8 cellular contexts compared by ENCODE assay signal in genomic region chr2:14633031-14633430, GRCh38.
A peak's percentile ranks its signal among the peaks of the same experiment; 100 is the strongest.
DNase-seq lines count a peak whose midpoint lies in the region; ATAC-seq lines count a peak whose summit lies in the region.

No MANE protein-coding gene starts in this region.

- H3K4me3 ChIP-seq in adipocyte (ENCODE audit: low read length) (peak overlapping the region; percentile 79), subcutaneous abdominal adipose tissue (ENCODE audit: low read depth in 1 of 5, low read length in 5 of 5) (peak overlapping the region; percentile 22 to 64 (median 52))

- H3K9ac ChIP-seq in adipocyte (ENCODE audit: low read length) (no peak overlapping the region), subcutaneous abdominal adipose tissue (ENCODE audit: low read length in 5 of 5) (no peak overlapping the region)

- H3K27me3 ChIP-seq in adipocyte (replicated peaks; ENCODE audit: control insufficient read depth, insufficient read depth, low read length): peaks cover 38% of the 10 kb centered on the region
- peaks cover 10 to 35% (median 26%) of the 10 kb centered on the region in 5 donors for H3K27me3 ChIP-seq in subcutaneous abdominal adipose tissue (ENCODE audit: control insufficient read depth in 5 of 5, insufficient read depth in 4 of 5, low read length in 5 of 5)

- H3K27ac ChIP-seq in subcutaneous abdominal adipose tissue (ENCODE audit: low read depth, low read length): no peak overlapping the region

- no peaks in the 10 kb centered on the region for H3K36me3 ChIP-seq in adipocyte (ENCODE audit: control insufficient read depth, insufficient read depth, low read length, severe bottlenecking)
- no peaks in the 10 kb centered on the region for H3K36me3 ChIP-seq in subcutaneous abdominal adipose tissue (ENCODE audit: control insufficient read depth in 5 of 5, insufficient read depth in 5 of 5, low read length in 5 of 5)

- DNase-seq in NCI-H2081 (lab: John Stamatoyannopoulos, UW): peak; percentile 6 to 59
- no peak for DNase-seq in NCI-H2081 treated with DMSO at 0.1 percent for 48 hours (lab: John Stamatoyannopoulos, UW)
- no peak for DNase-seq in adipocyte (ENCODE audit: low read depth)
- DNase-seq in iPS-NIHi7 (ENCODE audit: extremely low spot score): peak; percentile 11

- peaks cover 15% of the 10 kb centered on the region for H3K4me1 ChIP-seq in adipocyte (ENCODE audit: control insufficient read depth, insufficient read depth, low read length)
- H3K4me1 ChIP-seq in subcutaneous abdominal adipose tissue (ENCODE audit: control insufficient read depth in 5 of 5, insufficient read depth in 5 of 5, low read length in 5 of 5): peaks cover 3 to 42% (median 39%) of the 10 kb centered on the region in 5 donors

- H3K9me3 ChIP-seq in adipocyte (ENCODE audit: control insufficient read depth, low read length) (peaks cover 3% of the 10 kb centered on the region), subcutaneous abdominal adipose tissue (ENCODE audit: control insufficient read depth in 5 of 5, low read length in 5 of 5) (no peaks in the 10 kb centered on the region)

- ATAC-seq in GM21423 (IDR thresholded peaks at IDR 0.05; ENCODE audit: unreplicated experiment): no peak
- no peak for ATAC-seq in HG03159 (IDR thresholded peaks at IDR 0.05; ENCODE audit: unreplicated experiment)
- no peak for ATAC-seq in HG02852 (IDR thresholded peaks at IDR 0.05; ENCODE audit: unreplicated experiment)

Comparison
In these comparisons a context has a peak if more than half of its experiments do, and no peak if none do; other contexts are left out.
1. DNase-seq: peak in NCI-H2081 (2 of 2) and iPS-NIHi7 (single experiment); none in NCI-H2081 treated with DMSO at 0.1 percent for 48 hours (single experiment) and adipocyte (single experiment).